13 cellular contexts compared by ENCODE assay signal in genomic region chr13:93233997-93234416, GRCh38. TPM values are rescaled to one million over a fixed set of nuclear protein-coding genes. Genes with fewer than 3 reads are reported as not detected.
DNase-seq lines count a peak whose midpoint lies in the region; ATAC-seq and TF ChIP-seq lines count a peak whose summit lies in the region.
"Had no signal": no experiment of that assay in that cellular context is flagged by ENCODE, and none has a peak within 500 bp of the region (broad histone marks: within the 10 kb centered on the region; RNA-seq: fewer than 3 reads in every experiment).

No MANE protein-coding gene starts in this region.

- H3K18ac ChIP-seq in mesendoderm (ENCODE audit: low read length), result no peak overlapping the region

- no peak overlapping the region for H2BK120ac ChIP-seq in mesendoderm (ENCODE audit: low read depth, low read length)

- H3K9ac ChIP-seq in mesendoderm (ENCODE audit: low read length), result no peak overlapping the region

- H3K56ac ChIP-seq in mesendoderm (ENCODE audit: low read length), result no peak overlapping the region

- no peak overlapping the region for H3K23ac ChIP-seq in mesendoderm (ENCODE audit: low read length)

- no peak overlapping the region for H3K4me3 ChIP-seq in WERI-Rb-1 (ENCODE audit: low read depth, low read length)
- H3K4me3 ChIP-seq in mesendoderm (ENCODE audit: low read length), result no peak overlapping the region
- H3K4me3 ChIP-seq: left lung, psoas muscle, transverse colon had no signal

- no peak overlapping the region for H2AK5ac ChIP-seq in mesendoderm (ENCODE audit: low read length)

- H3K79me1 ChIP-seq in mesendoderm (ENCODE audit: low read length), result peaks cover 12% of the 10 kb centered on the region

- no peak overlapping the region for H3K4me2 ChIP-seq in mesendoderm (ENCODE audit: low read length)

- H3K4me1 ChIP-seq in mesendoderm (ENCODE audit: control insufficient read depth, low read depth, low read length), result no peaks in the 10 kb centered on the region
- H3K4me1 ChIP-seq: left lung, psoas muscle had no signal

- no peak overlapping the region for H2BK15ac ChIP-seq in mesendoderm (replicated peaks; ENCODE audit: low read depth)

- H3K79me2 ChIP-seq in mesendoderm (ENCODE audit: control insufficient read depth, insufficient read depth, low read length), result peaks cover 58% of the 10 kb centered on the region

- H3K4ac ChIP-seq in mesendoderm (ENCODE audit: low read depth, low read length), result no peak overlapping the region

- peaks cover 66% of the 10 kb centered on the region for H3K36me3 ChIP-seq in WERI-Rb-1
- H3K36me3 ChIP-seq in mesendoderm (ENCODE audit: control insufficient read depth, insufficient read depth, low read length), result no peaks in the 10 kb centered on the region
- H3K36me3 ChIP-seq: left lung, transverse colon had no signal

- ATAC-seq in GM18520 (IDR thresholded peaks at IDR 0.05; ENCODE audit: unreplicated experiment), result peak; percentile 80
- peak; percentile 89 for ATAC-seq in HG02759 (IDR thresholded peaks at IDR 0.05; ENCODE audit: unreplicated experiment)
- ATAC-seq in HG03097 (IDR thresholded peaks at IDR 0.05; ENCODE audit: low FRiP score, unreplicated experiment), result no peak
- ATAC-seq: left lung, psoas muscle had no signal

- no CpG with 5 or more reads among the region's 3 CpGs for WGBS in mesendoderm (ENCODE audit: extremely low coverage, insufficient coverage, low lambda C conversion rate)

- peaks cover 17% of the 10 kb centered on the region for H3K9me3 ChIP-seq in WERI-Rb-1 (ENCODE audit: severe bottlenecking)
- H3K9me3 ChIP-seq: psoas muscle had no signal

- H4K5ac ChIP-seq in mesendoderm (ENCODE audit: low read length), result no peak overlapping the region

- H3K27me3 ChIP-seq in WERI-Rb-1 (ENCODE audit: insufficient read depth, low read depth, severe bottlenecking) (no peaks in the 10 kb centered on the region), mesendoderm (ENCODE audit: insufficient read depth, low read length, poor library complexity) (no peaks in the 10 kb centered on the region)

- H4K8ac ChIP-seq in mesendoderm (ENCODE audit: low read depth, low read length), result no peak overlapping the region

- H2BK5ac ChIP-seq in mesendoderm (ENCODE audit: low read length), result no peak overlapping the region

- TF ChIP-seq CTCF in WERI-Rb-1 (IDR thresholded peaks at IDR 0.05; ENCODE audit: low read depth, low read length), result peak; percentile 70

- DNase-seq in WERI-Rb-1, result peak; percentile 70
- peak; percentile 84 for DNase-seq in mesendoderm
- DNase-seq in stimulated activated CD4-positive, alpha-beta T cell treated with anti-CD3 and anti-CD28 coated beads, Interleukin-4, amount 100 ng/mL, for 24 hours, result no peak
- no peak for DNase-seq in T-helper 1 cell
- DNase-seq in DMS53 treated with DMSO at 0.1 percent for 48 hours (lab: John Stamatoyannopoulos, UW; ENCODE audit: unreplicated experiment), result no peak
- DNase-seq: COR-L47, left lung, NCI-H226, psoas muscle, transverse colon had no signal

- H3K27ac ChIP-seq in WERI-Rb-1 (no peak overlapping the region), mesendoderm (ENCODE audit: low read depth, low read length) (no peak overlapping the region)
- H3K27ac ChIP-seq: left lung, psoas muscle, transverse colon had no signal

RNA-seq across cellular contexts. Expression of gene GPC6, which starts 7.4 kb away (rescaled TPM):
- polyA plus RNA-seq in mesendoderm (2013, experiment 1 of 2), result 31.0 TPM
- polyA plus RNA-seq in mesendoderm (2013, experiment 2 of 2), result 31.2 TPM

Comparison
In these comparisons a context has a peak if more than half of its experiments do, and no peak if none do; other contexts are left out.
1. DNase-seq: peak in WERI-Rb-1 (single experiment) and mesendoderm (single experiment); none in stimulated activated CD4-positive, alpha-beta T cell treated with anti-CD3 and anti-CD28 coated beads, Interleukin-4, amount 100 ng/mL, for 24 hours (single experiment), T-helper 1 cell (0 of 5) and DMS53 treated with DMSO at 0.1 percent for 48 hours (single experiment).